17 cellular contexts compared by ENCODE assay signal in the genomic region with DNA sequence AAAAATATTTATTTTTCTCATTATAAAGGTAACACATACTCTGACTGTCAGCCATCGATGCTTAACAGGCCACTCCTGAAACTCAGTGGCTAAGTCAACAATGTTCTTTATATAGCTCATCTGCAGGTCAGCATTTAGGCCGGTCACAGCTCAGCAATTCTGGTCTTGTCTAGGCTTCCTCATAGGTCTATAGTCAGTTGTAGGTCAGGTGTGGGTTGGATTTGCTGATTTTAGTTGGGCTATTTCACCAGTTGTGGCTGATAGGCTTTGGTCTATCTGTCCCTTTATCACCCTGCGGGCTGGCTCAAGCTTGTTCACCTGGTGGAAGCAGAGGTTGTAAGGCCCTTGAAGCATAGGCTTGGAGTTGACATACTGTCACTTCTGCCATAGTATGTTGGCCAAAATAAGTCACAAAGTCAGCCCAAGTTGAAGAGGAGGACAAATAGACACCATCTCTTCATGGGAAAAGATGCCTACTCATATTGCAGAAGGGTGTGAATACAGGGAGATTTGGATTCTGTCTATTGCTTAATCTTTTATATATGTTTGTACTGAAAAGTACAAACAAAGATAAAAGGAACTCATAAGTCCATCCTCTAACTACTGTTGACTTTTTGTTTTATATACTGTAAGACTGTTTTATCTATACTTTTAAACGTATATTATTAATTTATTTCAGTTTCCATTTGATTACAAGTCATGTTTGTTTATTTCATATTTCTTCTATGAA.
DNase-seq lines count a peak whose midpoint lies in the region; ATAC-seq and TF ChIP-seq lines count a peak whose summit lies in the region.
"Had no signal": no experiment of that assay in that cellular context is flagged by ENCODE, and none has a peak within 500 bp of the region (broad histone marks: within the 10 kb centered on the region; RNA-seq: fewer than 3 reads in every experiment).

No MANE protein-coding gene starts in this region.

- H3K4me3 Mint-ChIP-seq in chondrocyte (ENCODE audit: unreplicated experiment), result no peak overlapping the region

- no peak overlapping the region for H2AFZ ChIP-seq in ACC112 (ENCODE audit: low read length, unreplicated experiment)

- no peaks in the 10 kb centered on the region for H3K79me2 ChIP-seq in ACC112 (ENCODE audit: control insufficient read depth, insufficient read depth, low read length, unreplicated experiment)

- no peaks in the 10 kb centered on the region for H3K27me3 ChIP-seq in ACC112 (ENCODE audit: insufficient read depth, low read length)

- H3K36me3 ChIP-seq in ACC112 (ENCODE audit: insufficient read depth, low read length), result 0 out of 2 replicates have a peak, but pooled peaks cover 3% of the 10 kb centered on the region
- H3K36me3 ChIP-seq: prostate gland had no signal

- no peaks in the 10 kb centered on the region for H3K27me3 Mint-ChIP-seq in chondrocyte (ENCODE audit: low read depth)

- H3K27ac ChIP-seq in ACC112 (ENCODE audit: low read depth, low read length), result peak overlapping the region; percentile 77
- H3K27ac ChIP-seq: prostate gland had no signal

- TF ChIP-seq CTCF in chondrocyte (IDR thresholded peaks at IDR 0.05), result no peak
- no peak for TF ChIP-seq CTCF in GM10266 (IDR thresholded peaks at IDR 0.05; ENCODE audit: control insufficient read depth, insufficient read depth, low read depth, missing control alignments)

- peak overlapping the region; percentile 53; the same call in 1 of the 2 replicates for H3K4me3 ChIP-seq in ACC112 (ENCODE audit: low read depth, low read length)
- H3K4me3 ChIP-seq: prostate gland had no signal

- H3K36me3 Mint-ChIP-seq in chondrocyte (ENCODE audit: low read depth), result peaks cover 3% of the 10 kb centered on the region

- H3K4me1 ChIP-seq in ACC112 (ENCODE audit: control insufficient read depth, insufficient read depth, low read length, unreplicated experiment), result peaks cover 39% of the 10 kb centered on the region
- H3K4me1 ChIP-seq: prostate gland had no signal

- intact Hi-C loops in head of caudate nucleus (cut with DNase I), result no loop called here

- peaks cover 29% of the 10 kb centered on the region for H3K4me1 Mint-ChIP-seq in chondrocyte (ENCODE audit: low read depth)

- ATAC-seq in GM19351 (IDR thresholded peaks at IDR 0.05; ENCODE audit: unreplicated experiment) (peak; percentile 86), HG03378 (IDR thresholded peaks at IDR 0.05; ENCODE audit: unreplicated experiment) (peak; percentile 70)

- H3K9me3 Mint-ChIP-seq in chondrocyte (ENCODE audit: low read depth), result peaks cover 8% of the 10 kb centered on the region

- peak overlapping the region; percentile 66 for H3K27ac Mint-ChIP-seq in chondrocyte (ENCODE audit: unreplicated experiment)

- DNase-seq in chondrocyte (ENCODE audit: low spot score) (no peak), NCI-H187 treated with DMSO at 0.1 percent for 48 hours (lab: John Stamatoyannopoulos, UW) (no peak), GM10266 (ENCODE audit: extremely low spot score) (no peak), head of caudate nucleus (no peak)
- DNase-seq in stimulated activated CD4-positive, alpha-beta T cell treated with anti-CD3 and anti-CD28 coated beads, Interleukin-4, amount 100 ng/mL, for 1 hour, result no peak
- DNase-seq: activated CD4-positive, alpha-beta T cell treated with anti-CD3 and anti-CD28 coated beads, Interleukin-2, amount 50 U/mL, for 4 hours; activated effector memory CD4-positive, alpha-beta T cell treated with anti-CD3 and anti-CD28 coated beads, Interleukin-2, amount 50 U/mL, for 16 hours; caudate nucleus; DMS79; hypothalamus; mesendoderm; stimulated activated naive CD4-positive, alpha-beta T cell treated with Interleukin-2 at 50 U/mL for 16 hours; T-helper 2 cell had no signal
